In genomic region chr13:48334534-48335127, GRCh38 we compare ENCODE assay signal across 7 cellular contexts. TPM values are rescaled to one million over a fixed set of nuclear protein-coding genes. Genes with fewer than 3 reads are reported as not detected.
DNase-seq lines count a peak whose midpoint lies in the region; ATAC-seq, FAIRE-seq and TF ChIP-seq lines count a peak whose summit lies in the region.

No MANE protein-coding gene starts in this region.

- H3K4me1 ChIP-seq in Loucy (ENCODE audit: insufficient read depth, low read length, poor library complexity, severe bottlenecking) (peaks cover 3% of the 10 kb centered on the region), astrocyte (ENCODE audit: insufficient read depth, low read length) (no peaks in the 10 kb centered on the region)

- FAIRE-seq in astrocyte (lab: Jason Lieb, UNC), result peak; percentile 56

- H3K9me3 ChIP-seq in Loucy (ENCODE audit: insufficient read depth, low read depth, low read length) (no peaks in the 10 kb centered on the region; the same call in 1 of the 2 replicates), astrocyte (ENCODE audit: insufficient read depth, low read depth, low read length) (peaks cover 2% of the 10 kb centered on the region)

- no peak overlapping the region for H3K4me3 Mint-ChIP-seq in astrocyte (ENCODE audit: unreplicated experiment)
- no peak overlapping the region for H3K4me3 Mint-ChIP-seq in type B pancreatic cell

- peak; percentile 94 for TF ChIP-seq CTCF in Loucy (conservative IDR thresholded peaks at IDR 0.05; ENCODE audit: low read length)
- TF ChIP-seq CTCF in astrocyte (IDR thresholded peaks at IDR 0.05; ENCODE audit: insufficient read depth, low read depth, low read length), result peak; percentile 55
- TF ChIP-seq CTCF in type B pancreatic cell (conservative IDR thresholded peaks at IDR 0.05), result peak; percentile 67

- no peaks in the 10 kb centered on the region for H3K9me2 ChIP-seq in Loucy (replicated peaks; ENCODE audit: low read depth, low read length)

- no peak overlapping the region for H3K4me3 ChIP-seq in Loucy (ENCODE audit: low read length, poor library complexity, severe bottlenecking)
- H3K4me3 ChIP-seq in astrocyte (ENCODE audit: insufficient read depth, low read depth, low read length), result no peak overlapping the region

- H3K36me3 ChIP-seq in Loucy (ENCODE audit: insufficient read depth, low read length) (0 out of 2 replicates have a peak, but pooled peaks cover under 1% of the 10 kb centered on the region), astrocyte (ENCODE audit: insufficient read depth, low read length) (no peaks in the 10 kb centered on the region)

- peaks cover 15% of the 10 kb centered on the region for H3K36me3 Mint-ChIP-seq in astrocyte (ENCODE audit: low read depth, unreplicated experiment)
- H3K36me3 Mint-ChIP-seq in type B pancreatic cell, result peaks cover 21% of the 10 kb centered on the region

- H2AFZ ChIP-seq in Loucy (ENCODE audit: low read length) (no peak overlapping the region), astrocyte (ENCODE audit: low read depth, low read length) (no peak overlapping the region)

- peaks cover 2% of the 10 kb centered on the region for H3K9me3 Mint-ChIP-seq in astrocyte (ENCODE audit: unreplicated experiment)
- peaks cover 12% of the 10 kb centered on the region for H3K9me3 Mint-ChIP-seq in type B pancreatic cell

- H4K20me1 ChIP-seq in Loucy (ENCODE audit: insufficient read depth, low read length, poor library complexity, severe bottlenecking) (no peaks in the 10 kb centered on the region), astrocyte (ENCODE audit: insufficient read depth, low read length) (peaks cover 15% of the 10 kb centered on the region)

- no peak overlapping the region for H3K9ac ChIP-seq in Loucy (ENCODE audit: low read depth, low read length, poor library complexity, severe bottlenecking)
- no peak overlapping the region for H3K9ac ChIP-seq in astrocyte (ENCODE audit: low read length)

- peak; percentile 23 for DNase-seq in GF-D8 (lab: John Stamatoyannopoulos, UW)
- DNase-seq in astrocyte (ENCODE audit: low read depth), result peak; percentile 21
- peak; percentile 55 for DNase-seq in iris pigment epithelial cell (ENCODE audit: low read depth)
- DNase-seq in type B pancreatic cell (ENCODE audit: extremely low spot score, unreplicated experiment), result no peak
- no peak for DNase-seq in activated CD4-positive, alpha-beta T cell treated with anti-CD3 and anti-CD28 coated beads, Interleukin-2, amount 50 U/mL, for 48 hours

- H3K27ac ChIP-seq in astrocyte (ENCODE audit: low read depth, low read length), result no peak overlapping the region

- ATAC-seq in GM19395 (IDR thresholded peaks at IDR 0.05; ENCODE audit: unreplicated experiment), result no peak

- H3F3A ChIP-seq in Loucy (ENCODE audit: low read depth), result no peaks in the 10 kb centered on the region

- peaks cover 2% of the 10 kb centered on the region for H3K4me1 Mint-ChIP-seq in astrocyte (ENCODE audit: low read depth, unreplicated experiment)
- no peaks in the 10 kb centered on the region for H3K4me1 Mint-ChIP-seq in type B pancreatic cell (ENCODE audit: unreplicated experiment)

- peaks cover 52% of the 10 kb centered on the region for H3K79me2 ChIP-seq in Loucy (ENCODE audit: insufficient read depth, low read length)
- H3K79me2 ChIP-seq in astrocyte (ENCODE audit: insufficient read depth, low read length), result peaks cover 9% of the 10 kb centered on the region

- H3K4me2 ChIP-seq in Loucy (ENCODE audit: low read depth, low read length, poor library complexity, severe bottlenecking) (no peak overlapping the region), astrocyte (ENCODE audit: low read length) (no peak overlapping the region)

- H3K27me3 Mint-ChIP-seq in astrocyte (ENCODE audit: low read depth, unreplicated experiment), result no peaks in the 10 kb centered on the region
- no peaks in the 10 kb centered on the region for H3K27me3 Mint-ChIP-seq in type B pancreatic cell

- H3K27ac Mint-ChIP-seq in astrocyte (ENCODE audit: unreplicated experiment), result no peak overlapping the region
- no peak overlapping the region for H3K27ac Mint-ChIP-seq in type B pancreatic cell

- H3K27me3 ChIP-seq in Loucy (ENCODE audit: insufficient read depth, low read length, poor library complexity, severe bottlenecking), result no peaks in the 10 kb centered on the region
- no peaks in the 10 kb centered on the region for H3K27me3 ChIP-seq in astrocyte (ENCODE audit: insufficient read depth, low read length)

RNA-seq across cellular contexts. Expression of gene RB1, which starts 31.1 kb away (rescaled TPM):
- total RNA-seq in astrocyte (32.7 and 34.5 TPM in 2 replicates), type B pancreatic cell (ENCODE audit: low replicate concordance) (26.6 and 29.3 TPM in 2 replicates)

Comparison
In these comparisons a context has a peak if more than half of its experiments do, and no peak if none do; other contexts are left out.
1. DNase-seq: peak in GF-D8 (single experiment), astrocyte (single experiment) and iris pigment epithelial cell (single experiment); none in type B pancreatic cell (single experiment) and activated CD4-positive, alpha-beta T cell treated with anti-CD3 and anti-CD28 coated beads, Interleukin-2, amount 50 U/mL, for 48 hours (0 of 2).
2. Peak in every context shown above with its lines, with median percentiles within 50 percentile points of each other: CTCF ChIP-seq.